ENCODE assay signal across 8 cellular contexts in genomic region chr13:32001392-32001768, GRCh38. TPM values are rescaled to one million over a fixed set of nuclear protein-coding genes. Genes with fewer than 3 reads are reported as not detected.
DNase-seq lines count a peak whose midpoint lies in the region; ATAC-seq and TF ChIP-seq lines count a peak whose summit lies in the region.

No MANE protein-coding gene starts in this region.

- H3K27me3 ChIP-seq in right atrium auricular region (no peaks in the 10 kb centered on the region), testis (no peaks in the 10 kb centered on the region)

- H3K9me3 ChIP-seq in right atrium auricular region (no peaks in the 10 kb centered on the region), testis (no peaks in the 10 kb centered on the region)

- H3K27ac ChIP-seq in right atrium auricular region (peak overlapping the region; percentile 39 to 41), testis (no peak overlapping the region)

- peak; percentile 70 for DNase-seq in activated CD4-positive, alpha-beta T cell treated with anti-CD3 and anti-CD28 coated beads, Interleukin-2, amount 10 ng/mL, durations not matched to agents 24 days and 14 days
- no peak for DNase-seq in activated CD4-positive, alpha-beta T cell treated with anti-CD3 and anti-CD28 coated beads, Interleukin-2, amount 50 U/mL, for 4 hours
- peak; percentile 47 for DNase-seq in KG1 (lab: John Stamatoyannopoulos, UW)
- peak; percentile 19 for DNase-seq in WTC11 (ENCODE audit: low spot score)
- no peak for DNase-seq in right atrium auricular region (ENCODE audit: low spot score)
- no peak for DNase-seq in testis
- DNase-seq in stimulated activated CD4-positive, alpha-beta T cell treated with anti-CD3 and anti-CD28 coated beads, Interleukin-4, amount 100 ng/mL, for 1 hour: no peak

- 45% methylated on average over 1 of the region's 1 CpG; no CpG with 5 or more reads in 1 of the 2 donors for WGBS in testis, 2 donors

- TF ChIP-seq CTCF in WTC11 (IDR thresholded peaks at IDR 0.05) (0 out of 2 replicates have a peak, but pooled peaks have one; percentile 30), right atrium auricular region (IDR thresholded peaks at IDR 0.05) (peak; percentile 54 to 68), testis (IDR thresholded peaks at IDR 0.05) (peak; percentile 43 to 48 (median 44))

- intact Hi-C loops in activated CD4-positive, alpha-beta T cell treated with anti-CD3 and anti-CD28 coated beads, Interleukin-2, amount 10 ng/mL, durations not matched to agents 24 days and 14 days (cut with micrococcal nuclease): loop anchor here (5.0 kb wide), 1 partner anchor 89 kb away; no protein-coding TSS in a partner anchor
- intact Hi-C loops in testis (cut with DNase I; ENCODE audit: low total_unique reads): no loop called here

- peak; percentile 94 for ATAC-seq in GM21723 (IDR thresholded peaks at IDR 0.05; ENCODE audit: unreplicated experiment)
- ATAC-seq in WTC11: peak; percentile 86

- peaks cover 0 to 20% of the 10 kb centered on the region in 2 donors for H3K4me1 ChIP-seq in right atrium auricular region
- H3K4me1 ChIP-seq in testis: no peaks in the 10 kb centered on the region

- H3K4me3 ChIP-seq in right atrium auricular region (no peak overlapping the region), testis (no peak overlapping the region)

- H3K9me3 Mint-ChIP-seq in activated CD4-positive, alpha-beta T cell treated with anti-CD3 and anti-CD28 coated beads, Interleukin-2, amount 10 ng/mL, durations not matched to agents 24 days and 14 days: no peaks in the 10 kb centered on the region
- peaks cover 9% of the 10 kb centered on the region; the same call in 1 of the 2 replicates for H3K9me3 Mint-ChIP-seq in WTC11

- H3K4me1 Mint-ChIP-seq in activated CD4-positive, alpha-beta T cell treated with anti-CD3 and anti-CD28 coated beads, Interleukin-2, amount 10 ng/mL, durations not matched to agents 24 days and 14 days: no peaks in the 10 kb centered on the region
- H3K4me1 Mint-ChIP-seq in WTC11: no peaks in the 10 kb centered on the region

- H3K36me3 ChIP-seq in right atrium auricular region (no peaks in the 10 kb centered on the region), testis (ENCODE audit: low read depth, missing control alignments) (no peaks in the 10 kb centered on the region)

- H3K27ac Mint-ChIP-seq in activated CD4-positive, alpha-beta T cell treated with anti-CD3 and anti-CD28 coated beads, Interleukin-2, amount 10 ng/mL, durations not matched to agents 24 days and 14 days: no peak overlapping the region
- H3K27ac Mint-ChIP-seq in WTC11: no peak overlapping the region

- POLR2A ChIA-PET in WTC11 (lab: Charles Lee): no interaction called here

- H3K36me3 Mint-ChIP-seq in activated CD4-positive, alpha-beta T cell treated with anti-CD3 and anti-CD28 coated beads, Interleukin-2, amount 10 ng/mL, durations not matched to agents 24 days and 14 days (ENCODE audit: low read depth): no peaks in the 10 kb centered on the region
- H3K36me3 Mint-ChIP-seq in WTC11: peaks cover 10% of the 10 kb centered on the region

- no peak for TF ChIP-seq POLR2A in testis (IDR thresholded peaks at IDR 0.05)

- H3K27me3 Mint-ChIP-seq in activated CD4-positive, alpha-beta T cell treated with anti-CD3 and anti-CD28 coated beads, Interleukin-2, amount 10 ng/mL, durations not matched to agents 24 days and 14 days: peaks cover 8% of the 10 kb centered on the region
- H3K27me3 Mint-ChIP-seq in WTC11 (ENCODE audit: low read depth): no peaks in the 10 kb centered on the region

- no peak overlapping the region for H3K4me3 Mint-ChIP-seq in activated CD4-positive, alpha-beta T cell treated with anti-CD3 and anti-CD28 coated beads, Interleukin-2, amount 10 ng/mL, durations not matched to agents 24 days and 14 days
- H3K4me3 Mint-ChIP-seq in WTC11: no peak overlapping the region

- CTCF ChIA-PET in WTC11 (lab: Charles Lee): interaction anchor here (0.6 to 1.6 kb wide), 15 partner anchors 9 to 426 kb away, joined by 3 to 10 read pairs (median 4); partner anchors contain the start of gene N4BP2L1

TF ChIP-seq in WTC11, 78 proteins besides CTCF, POLR2A, EP300 and RAD21:
- TF ChIP-seq CREM (CRISPR knock-in tag; IDR thresholded peaks at IDR 0.05) (no peak), RELA (CRISPR knock-in tag; IDR thresholded peaks at IDR 0.05; ENCODE audit: borderline replicate concordance) (no peak), ZNF416 (CRISPR knock-in tag; IDR thresholded peaks at IDR 0.05) (no peak), ZNF512 (CRISPR knock-in tag; IDR thresholded peaks at IDR 0.05; ENCODE audit: borderline replicate concordance) (no peak), KAT7 (CRISPR knock-in tag; IDR thresholded peaks at IDR 0.05; ENCODE audit: borderline replicate concordance) (no peak), MYBL2 (CRISPR knock-in tag; IDR thresholded peaks at IDR 0.05) (no peak), ZBTB43 (CRISPR knock-in tag; IDR thresholded peaks at IDR 0.05) (no peak), ETV6 (CRISPR knock-in tag; IDR thresholded peaks at IDR 0.05) (no peak), GTF2I (CRISPR knock-in tag; conservative IDR thresholded peaks at IDR 0.05) (no peak), EMX1 (CRISPR knock-in tag; IDR thresholded peaks at IDR 0.05) (no peak)
- TF ChIP-seq, protein P1, sequence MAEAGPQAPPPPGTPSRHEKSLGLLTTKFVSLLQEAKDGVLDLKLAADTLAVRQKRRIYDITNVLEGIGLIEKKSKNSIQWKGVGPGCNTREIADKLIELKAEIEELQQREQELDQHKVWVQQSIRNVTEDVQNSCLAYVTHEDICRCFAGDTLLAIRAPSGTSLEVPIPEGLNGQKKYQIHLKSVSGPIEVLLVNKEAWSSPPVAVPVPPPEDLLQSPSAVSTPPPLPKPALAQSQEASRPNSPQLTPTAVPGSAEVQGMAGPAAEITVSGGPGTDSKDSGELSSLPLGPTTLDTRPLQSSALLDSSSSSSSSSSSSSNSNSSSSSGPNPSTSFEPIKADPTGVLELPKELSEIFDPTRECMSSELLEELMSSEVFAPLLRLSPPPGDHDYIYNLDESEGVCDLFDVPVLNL (CRISPR knock-in tag; IDR thresholded peaks at IDR 0.05; ENCODE audit: borderline replicate concordance, low read depth): no peak
- TF ChIP-seq, protein P2, sequence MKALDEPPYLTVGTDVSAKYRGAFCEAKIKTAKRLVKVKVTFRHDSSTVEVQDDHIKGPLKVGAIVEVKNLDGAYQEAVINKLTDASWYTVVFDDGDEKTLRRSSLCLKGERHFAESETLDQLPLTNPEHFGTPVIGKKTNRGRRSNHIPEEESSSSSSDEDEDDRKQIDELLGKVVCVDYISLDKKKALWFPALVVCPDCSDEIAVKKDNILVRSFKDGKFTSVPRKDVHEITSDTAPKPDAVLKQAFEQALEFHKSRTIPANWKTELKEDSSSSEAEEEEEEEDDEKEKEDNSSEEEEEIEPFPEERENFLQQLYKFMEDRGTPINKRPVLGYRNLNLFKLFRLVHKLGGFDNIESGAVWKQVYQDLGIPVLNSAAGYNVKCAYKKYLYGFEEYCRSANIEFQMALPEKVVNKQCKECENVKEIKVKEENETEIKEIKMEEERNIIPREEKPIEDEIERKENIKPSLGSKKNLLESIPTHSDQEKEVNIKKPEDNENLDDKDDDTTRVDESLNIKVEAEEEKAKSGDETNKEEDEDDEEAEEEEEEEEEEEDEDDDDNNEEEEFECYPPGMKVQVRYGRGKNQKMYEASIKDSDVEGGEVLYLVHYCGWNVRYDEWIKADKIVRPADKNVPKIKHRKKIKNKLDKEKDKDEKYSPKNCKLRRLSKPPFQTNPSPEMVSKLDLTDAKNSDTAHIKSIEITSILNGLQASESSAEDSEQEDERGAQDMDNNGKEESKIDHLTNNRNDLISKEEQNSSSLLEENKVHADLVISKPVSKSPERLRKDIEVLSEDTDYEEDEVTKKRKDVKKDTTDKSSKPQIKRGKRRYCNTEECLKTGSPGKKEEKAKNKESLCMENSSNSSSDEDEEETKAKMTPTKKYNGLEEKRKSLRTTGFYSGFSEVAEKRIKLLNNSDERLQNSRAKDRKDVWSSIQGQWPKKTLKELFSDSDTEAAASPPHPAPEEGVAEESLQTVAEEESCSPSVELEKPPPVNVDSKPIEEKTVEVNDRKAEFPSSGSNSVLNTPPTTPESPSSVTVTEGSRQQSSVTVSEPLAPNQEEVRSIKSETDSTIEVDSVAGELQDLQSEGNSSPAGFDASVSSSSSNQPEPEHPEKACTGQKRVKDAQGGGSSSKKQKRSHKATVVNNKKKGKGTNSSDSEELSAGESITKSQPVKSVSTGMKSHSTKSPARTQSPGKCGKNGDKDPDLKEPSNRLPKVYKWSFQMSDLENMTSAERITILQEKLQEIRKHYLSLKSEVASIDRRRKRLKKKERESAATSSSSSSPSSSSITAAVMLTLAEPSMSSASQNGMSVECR (CRISPR knock-in tag; IDR thresholded peaks at IDR 0.05; ENCODE audit: borderline replicate concordance): no peak

RNA-seq across cellular contexts. Expression of gene FRY, which starts 30.2 kb away (rescaled TPM):
- total RNA-seq in activated CD4-positive, alpha-beta T cell treated with anti-CD3 and anti-CD28 coated beads, Interleukin-2, amount 10 ng/mL, durations not matched to agents 24 days and 14 days: 1.8 and 2.8 TPM in 2 replicates
- total RNA-seq in WTC11 (2021) (4.3 to 5.3 TPM (median 4.8 TPM) in 3 replicates), right atrium auricular region (100 to 1,000 TPM in 1 of 2 donors, 10 to 100 TPM in 1; 94.8 to 183 TPM), testis (10 to 100 TPM; 25.9 to 26.6 TPM)
- 24.8 TPM for polyA plus RNA-seq in testis (ENCODE audit: insufficient read depth, low read depth, low replicate concordance)

Comparison
In these comparisons a context has a peak if more than half of its experiments do, and no peak if none do; other contexts are left out.
1. DNase-seq: peak in activated CD4-positive, alpha-beta T cell treated with anti-CD3 and anti-CD28 coated beads, Interleukin-2, amount 10 ng/mL, durations not matched to agents 24 days and 14 days (single experiment), KG1 (single experiment) and WTC11 (single experiment); none in activated CD4-positive, alpha-beta T cell treated with anti-CD3 and anti-CD28 coated beads, Interleukin-2, amount 50 U/mL, for 4 hours (0 of 2), right atrium auricular region (single experiment), testis (single experiment) and stimulated activated CD4-positive, alpha-beta T cell treated with anti-CD3 and anti-CD28 coated beads, Interleukin-4, amount 100 ng/mL, for 1 hour (single experiment).
2. H3K27ac ChIP-seq: peak in right atrium auricular region (2 of 2); none in testis (0 of 2).
3. Peak in every context shown above with its lines, with median percentiles within 50 percentile points of each other: CTCF ChIP-seq.